ENCODE assay signal across 19 cellular contexts in genomic region chr12:127556487-127556886, GRCh38.
"Had no signal": no experiment of that assay in that cellular context is flagged by ENCODE, and none has a peak within 500 bp of the region (broad histone marks: within the 10 kb centered on the region; RNA-seq: fewer than 3 reads in every experiment).

No MANE protein-coding gene starts in this region.

- H3K9me3 ChIP-seq: gastrocnemius medialis, neutrophil, transverse colon had no signal

- H3K36me3 ChIP-seq: brain microvascular endothelial cell, gastrocnemius medialis, heart left ventricle, neutrophil, transverse colon had no signal

- ATAC-seq: activated naive CD4-positive, alpha-beta T cell treated with anti-CD3 and anti-CD28 coated beads, Interleukin-2, amount 50 U/mL, for 72 hours; effector memory CD8-positive, alpha-beta T cell; gastrocnemius medialis; heart left ventricle; naive thymus-derived CD8-positive, alpha-beta T cell; stimulated activated naive CD8-positive, alpha-beta T cell treated with anti-CD3 and anti-CD28 coated beads, Interleukin-15, Interleukin-2, amounts not matched to agents 100 U/mL and 50 U/mL, for 24 hours; WTC11 had no signal

- H3K27ac ChIP-seq: brain microvascular endothelial cell, gastrocnemius medialis, heart left ventricle, neutrophil, skin epidermis, transverse colon had no signal

- DNase-seq: activated CD4-positive, alpha-beta T cell treated with anti-CD3 and anti-CD28 coated beads, Interleukin-2, amount 10 ng/mL, durations not matched to agents 7 days and 5 days; activated effector memory CD4-positive, alpha-beta T cell treated with Interleukin-2 at 50 U/mL for 16 hours; amygdala; brain microvascular endothelial cell; cerebellar nuclear complex; dermis blood vessel endothelial cell; effector memory CD8-positive, alpha-beta T cell; gastrocnemius medialis; heart left ventricle; immature natural killer cell; mesenchymal stem cell; naive thymus-derived CD8-positive, alpha-beta T cell; stimulated activated CD4-positive, alpha-beta T cell treated with anti-CD3 and anti-CD28 coated beads, Interleukin-4, amount 100 ng/mL, for 24 hours; stimulated activated naive CD8-positive, alpha-beta T cell treated with anti-CD3 and anti-CD28 coated beads, Interleukin-15, Interleukin-2, amounts not matched to agents 100 U/mL and 50 U/mL, for 24 hours; transverse colon had no signal

- H3K4me3 ChIP-seq: gastrocnemius medialis, heart left ventricle, skin epidermis, transverse colon had no signal

- H3K27me3 ChIP-seq: brain microvascular endothelial cell, gastrocnemius medialis, heart left ventricle, neutrophil, transverse colon had no signal

- H3K36me3 Mint-ChIP-seq: immature natural killer cell; naive thymus-derived CD8-positive, alpha-beta T cell had no signal

- H3K27ac Mint-ChIP-seq: activated CD4-positive, alpha-beta T cell treated with anti-CD3 and anti-CD28 coated beads, Interleukin-2, amount 10 ng/mL, durations not matched to agents 7 days and 5 days; activated naive CD4-positive, alpha-beta T cell treated with anti-CD3 and anti-CD28 coated beads, Interleukin-2, amount 50 U/mL, for 72 hours; effector memory CD8-positive, alpha-beta T cell; immature natural killer cell; naive thymus-derived CD8-positive, alpha-beta T cell; WTC11 had no signal

- H3K4me3 Mint-ChIP-seq: activated CD4-positive, alpha-beta T cell treated with anti-CD3 and anti-CD28 coated beads, Interleukin-2, amount 10 ng/mL, durations not matched to agents 7 days and 5 days; effector memory CD8-positive, alpha-beta T cell; immature natural killer cell; naive thymus-derived CD8-positive, alpha-beta T cell; WTC11 had no signal

- H3K27me3 Mint-ChIP-seq: effector memory CD8-positive, alpha-beta T cell had no signal

- H3K4me1 ChIP-seq: gastrocnemius medialis, transverse colon had no signal
